Comparison of ENCODE assay signal across 21 cellular contexts in the genomic region with DNA sequence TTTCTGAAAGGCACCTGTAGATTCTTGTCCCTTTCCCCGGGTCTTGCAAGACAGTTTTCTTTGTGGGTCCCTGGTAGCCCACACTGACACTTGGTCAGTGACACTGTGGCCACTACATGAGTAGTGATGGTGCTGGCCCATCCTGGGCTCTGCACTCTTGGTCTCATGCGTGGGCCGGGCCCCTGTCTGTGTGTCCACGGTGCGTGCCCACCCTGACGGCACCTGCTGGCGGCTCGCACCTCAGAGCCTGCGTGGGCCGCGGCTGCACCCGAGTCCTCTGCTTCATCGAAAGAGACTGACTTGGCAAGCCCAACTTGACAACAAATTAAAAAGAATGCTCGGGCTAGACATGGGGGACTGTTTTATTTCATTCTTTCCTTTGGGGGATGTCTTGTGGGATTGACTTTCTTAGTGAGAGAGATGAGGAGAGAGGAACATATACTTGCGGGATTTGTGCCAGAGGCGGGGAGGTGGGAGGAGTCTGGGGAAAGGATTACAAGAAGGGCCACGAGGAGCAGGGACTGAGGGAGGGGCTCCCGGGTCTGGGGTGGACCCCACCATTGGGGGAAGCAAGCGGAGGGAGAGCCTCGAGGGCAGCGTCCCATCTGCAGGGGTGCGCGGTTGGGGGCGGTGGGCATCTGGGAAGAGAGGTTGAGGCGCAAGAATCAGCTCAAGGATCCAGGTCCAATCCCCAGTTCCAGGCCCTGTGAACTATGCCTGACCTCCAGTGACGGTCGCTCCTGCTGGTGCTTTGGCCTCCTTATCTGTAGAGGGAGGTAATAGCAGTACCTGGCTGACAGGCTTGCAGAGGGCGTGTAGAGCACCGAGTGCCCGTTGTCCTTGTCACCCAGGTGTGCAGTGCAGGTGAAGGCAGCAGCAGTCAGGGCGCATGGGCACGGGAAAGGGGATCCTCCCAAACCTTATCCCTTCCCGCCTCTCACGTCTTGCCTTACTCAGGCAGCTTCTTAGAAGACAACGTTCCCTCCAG. TPM values are rescaled to one million over a fixed set of nuclear protein-coding genes. Genes with fewer than 3 reads are reported as not detected.
A peak's percentile ranks its signal among the peaks of the same experiment; 100 is the strongest.
DNase-seq lines count a peak whose midpoint lies in the region; ATAC-seq and TF ChIP-seq lines count a peak whose summit lies in the region.
"Had no signal": no experiment of that assay in that cellular context is flagged by ENCODE, and none has a peak within 500 bp of the region (broad histone marks: within the 10 kb centered on the region; RNA-seq: fewer than 3 reads in every experiment).

No MANE protein-coding gene starts in this region.

- H2AK5ac ChIP-seq in neuronal stem cell (ENCODE audit: low read depth, low read length), result no peak overlapping the region

- H3K4me2 ChIP-seq in neuronal stem cell (ENCODE audit: insufficient read depth, low read length, poor library complexity, severe bottlenecking), result no peak overlapping the region
- H3K4me2 ChIP-seq: PC-9 had no signal

- H3K14ac ChIP-seq in neuronal stem cell (ENCODE audit: low read length), result no peak overlapping the region

- H3K23ac ChIP-seq in neuronal stem cell (ENCODE audit: low read depth, low read length, poor library complexity), result peak overlapping the region; percentile 22

- no peaks in the 10 kb centered on the region for H3K9me3 Mint-ChIP-seq in activated T-helper 17 cell treated with anti-CD3 and anti-CD28 coated beads, Interleukin-2, amount 50 U/mL, for 72 hours

- no peaks in the 10 kb centered on the region for H3K36me3 ChIP-seq in right atrium auricular region
- H3K36me3 ChIP-seq in neuronal stem cell (replicated peaks in 1 of 2; ENCODE audit: control insufficient read depth in 2 of 2, insufficient read depth in 2 of 2, low read length in 2 of 2), result no peaks in the 10 kb centered on the region
- H3K36me3 ChIP-seq in tibial artery, result no peaks in the 10 kb centered on the region

- peak overlapping the region; percentile 80 for H3K27ac ChIP-seq in right cardiac atrium (ENCODE audit: low read length)
- H3K27ac ChIP-seq in right atrium auricular region, result peak overlapping the region in 1 of 2 donors; percentile 62
- H3K27ac ChIP-seq in neuronal stem cell (replicated peaks; ENCODE audit: low read length), result no peak overlapping the region
- H3K27ac ChIP-seq in tibial artery, result no peak overlapping the region
- H3K27ac ChIP-seq: C4-2B, HL-60, PC-9 had no signal

- H3K79me1 ChIP-seq in neuronal stem cell (ENCODE audit: low read depth, low read length), result no peaks in the 10 kb centered on the region

- H3K9me3 ChIP-seq in right cardiac atrium (ENCODE audit: control insufficient read depth, low read length), result no peaks in the 10 kb centered on the region
- no peaks in the 10 kb centered on the region for H3K9me3 ChIP-seq in right atrium auricular region
- H3K9me3 ChIP-seq in neuronal stem cell (replicated peaks in 1 of 2; ENCODE audit: control insufficient read depth in 2 of 2, insufficient read depth in 1 of 2, low read depth in 1 of 2, low read length in 2 of 2), result peaks cover 0 to 1% of the 10 kb centered on the region in 2 donors
- no peaks in the 10 kb centered on the region for H3K9me3 ChIP-seq in tibial artery

- no peak overlapping the region for H2BK5ac ChIP-seq in neuronal stem cell (ENCODE audit: low read length)

- no peaks in the 10 kb centered on the region for H3K27me3 ChIP-seq in right cardiac atrium (ENCODE audit: control insufficient read depth, insufficient read depth)
- H3K27me3 ChIP-seq in right atrium auricular region, result no peaks in the 10 kb centered on the region
- H3K27me3 ChIP-seq in neuronal stem cell (ENCODE audit: control insufficient read depth in 3 of 3, insufficient read depth in 3 of 3, low read depth in 1 of 3, low read length in 3 of 3), result no peaks in the 10 kb centered on the region
- H3K27me3 ChIP-seq in tibial artery, result no peaks in the 10 kb centered on the region

- 83% methylated on average over 35 of the region's 35 CpGs for WGBS in right cardiac atrium
- WGBS in neuronal stem cell (ENCODE audit: extremely low coverage in 2 of 2, insufficient read length in 2 of 2, insufficient replicate concordance in 1 of 2), 2 donors, result no CpG with 5 or more reads among the region's 35 CpGs

- H3K4me3 ChIP-seq in right cardiac atrium (ENCODE audit: low read length), result no peak overlapping the region
- no peak overlapping the region for H3K4me3 ChIP-seq in right atrium auricular region
- H3K4me3 ChIP-seq in neuronal stem cell (ENCODE audit: low read length in 2 of 2), result no peak overlapping the region
- H3K4me3 ChIP-seq in tibial artery, result no peak overlapping the region
- H3K4me3 ChIP-seq: PC-9 had no signal

- peaks cover 4% of the 10 kb centered on the region for H3K27me3 Mint-ChIP-seq in activated T-helper 17 cell treated with anti-CD3 and anti-CD28 coated beads, Interleukin-2, amount 50 U/mL, for 72 hours

- peak in 2 of 3 donors; percentile 67 to 68 for DNase-seq in right cardiac atrium
- no peak for DNase-seq in right atrium auricular region (ENCODE audit: low spot score)
- DNase-seq in iPS-NIHi7 (ENCODE audit: extremely low spot score), result peak; percentile 20
- DNase-seq in neuronal stem cell (ENCODE audit: low spot score), result no peak
- no peak for DNase-seq in tibial artery
- DNase-seq in putamen (ENCODE audit: low spot score), result no peak
- DNase-seq: DMS153, EL, KG1, NCI-H1048, NCI-H1694, NCI-H2107, NCI-H345, NCI-H69, PC-9 had no signal

- H3K4me1 Mint-ChIP-seq in activated T-helper 17 cell treated with anti-CD3 and anti-CD28 coated beads, Interleukin-2, amount 50 U/mL, for 72 hours, result no peaks in the 10 kb centered on the region

- intact Hi-C loops in right cardiac atrium (cut with DNase I) (no loop called here), tibial artery (cut with DNase I; ENCODE audit: low total_unique reads) (no loop called here)

- ATAC-seq in right cardiac atrium, result peak in 1 of 2 donors; percentile 2
- no peak for ATAC-seq in HG03457 (IDR thresholded peaks at IDR 0.05; ENCODE audit: unreplicated experiment)
- no peak for ATAC-seq in activated T-helper 17 cell treated with anti-CD3 and anti-CD28 coated beads, Interleukin-2, amount 50 U/mL, for 72 hours (replicated peaks)

- H3K4me1 ChIP-seq in right cardiac atrium (ENCODE audit: control insufficient read depth, insufficient read depth, low read length), result peaks cover 15% of the 10 kb centered on the region
- H3K4me1 ChIP-seq in right atrium auricular region, result peaks cover 0 to 30% of the 10 kb centered on the region in 2 donors
- peaks cover 0 to 5% of the 10 kb centered on the region in 2 donors for H3K4me1 ChIP-seq in neuronal stem cell (ENCODE audit: control insufficient read depth in 2 of 2, insufficient read depth in 1 of 2, low read depth in 1 of 2, low read length in 2 of 2)
- H3K4me1 ChIP-seq in tibial artery, result peaks cover 0 to 25% (median 6%) of the 10 kb centered on the region in 4 donors

- no peak overlapping the region for H3K27ac Mint-ChIP-seq in activated T-helper 17 cell treated with anti-CD3 and anti-CD28 coated beads, Interleukin-2, amount 50 U/mL, for 72 hours

- no peak overlapping the region for H2BK12ac ChIP-seq in neuronal stem cell (ENCODE audit: low read length)

- no peak overlapping the region for H4K91ac ChIP-seq in neuronal stem cell (ENCODE audit: low read depth, low read length, poor library complexity)

- H3K4me3 Mint-ChIP-seq in activated T-helper 17 cell treated with anti-CD3 and anti-CD28 coated beads, Interleukin-2, amount 50 U/mL, for 72 hours, result no peak overlapping the region

- peak overlapping the region; percentile 61 for H3K18ac ChIP-seq in neuronal stem cell (ENCODE audit: low read length)

- H3K36me3 Mint-ChIP-seq in activated T-helper 17 cell treated with anti-CD3 and anti-CD28 coated beads, Interleukin-2, amount 50 U/mL, for 72 hours (ENCODE audit: low read depth), result no peaks in the 10 kb centered on the region

- H2BK120ac ChIP-seq in neuronal stem cell (ENCODE audit: low read depth, low read length), result no peak overlapping the region

- H4K8ac ChIP-seq in neuronal stem cell (ENCODE audit: low read depth, low read length), result no peak overlapping the region

- no peak overlapping the region for H3K4ac ChIP-seq in neuronal stem cell (ENCODE audit: low read length)

- no peak overlapping the region for H2AFZ ChIP-seq in neuronal stem cell (ENCODE audit: low read length)
- H2AFZ ChIP-seq: PC-9 had no signal

- TF ChIP-seq CTCF in right atrium auricular region (IDR thresholded peaks at IDR 0.05) (no peak), tibial artery (IDR thresholded peaks at IDR 0.05) (no peak)

- no peak overlapping the region for H3K9ac ChIP-seq in neuronal stem cell (ENCODE audit: low read depth, low read length, poor library complexity)

- no peak overlapping the region for H2BK15ac ChIP-seq in neuronal stem cell (ENCODE audit: low read length)

RNA-seq across cellular contexts. Expression of a gene that starts 37.8 kb away (rescaled TPM):
- 10 to 100 TPM; 13.4 to 30.2 (median 30.0) TPM for total RNA-seq in right cardiac atrium
- polyA plus RNA-seq in right cardiac atrium, result 13.7 TPM
- 10 to 100 TPM; 17.5 to 21.2 TPM for total RNA-seq in right atrium auricular region
- 0.61 TPM for polyA plus RNA-seq in neuronal stem cell (2013, experiment 1 of 2)
- 0.65 TPM for polyA plus RNA-seq in neuronal stem cell (2013, experiment 2 of 2)
- total RNA-seq in activated T-helper 17 cell treated with anti-CD3 and anti-CD28 coated beads, Interleukin-2, amount 50 U/mL, for 72 hours, result not detected
- total RNA-seq: SK-MEL-5 had no signal

RNA-seq across cellular contexts. Expression of a gene that starts 57.9 kb away (rescaled TPM):
- total RNA-seq in right cardiac atrium (10 to 100 TPM in 1 of 4 donors, 1 to 10 TPM in 1, under 1 TPM in 2; 0.45 to 10.1 (median 0.95) TPM), right atrium auricular region (1 to 10 TPM; 2.5 to 7.8 TPM)
- polyA plus RNA-seq in right cardiac atrium, result 0.88 TPM
- polyA plus RNA-seq in neuronal stem cell (2013, experiment 1 of 2), result 0.13 TPM
- polyA plus RNA-seq in neuronal stem cell (2013, experiment 2 of 2), result 0.10 TPM
- not detected for total RNA-seq in activated T-helper 17 cell treated with anti-CD3 and anti-CD28 coated beads, Interleukin-2, amount 50 U/mL, for 72 hours
- total RNA-seq: M059J, PC-9 had no signal

Comparison
In these comparisons a context has a peak if more than half of its experiments do, and no peak if none do; other contexts are left out.
1. DNase-seq: peak in right cardiac atrium (2 of 3) and iPS-NIHi7 (single experiment); none in right atrium auricular region (single experiment), neuronal stem cell (single experiment), tibial artery (0 of 2) and putamen (single experiment).
2. RNA of a gene that starts 37.8 kb away (total RNA-seq): 13.4 to 30.2 TPM in right cardiac atrium and 17.5 to 21.2 TPM in right atrium auricular region; not detected in activated T-helper 17 cell treated with anti-CD3 and anti-CD28 coated beads, Interleukin-2, amount 50 U/mL, for 72 hours; every median in the first group is over 10 times any median in the second.